In the genomic region with DNA sequence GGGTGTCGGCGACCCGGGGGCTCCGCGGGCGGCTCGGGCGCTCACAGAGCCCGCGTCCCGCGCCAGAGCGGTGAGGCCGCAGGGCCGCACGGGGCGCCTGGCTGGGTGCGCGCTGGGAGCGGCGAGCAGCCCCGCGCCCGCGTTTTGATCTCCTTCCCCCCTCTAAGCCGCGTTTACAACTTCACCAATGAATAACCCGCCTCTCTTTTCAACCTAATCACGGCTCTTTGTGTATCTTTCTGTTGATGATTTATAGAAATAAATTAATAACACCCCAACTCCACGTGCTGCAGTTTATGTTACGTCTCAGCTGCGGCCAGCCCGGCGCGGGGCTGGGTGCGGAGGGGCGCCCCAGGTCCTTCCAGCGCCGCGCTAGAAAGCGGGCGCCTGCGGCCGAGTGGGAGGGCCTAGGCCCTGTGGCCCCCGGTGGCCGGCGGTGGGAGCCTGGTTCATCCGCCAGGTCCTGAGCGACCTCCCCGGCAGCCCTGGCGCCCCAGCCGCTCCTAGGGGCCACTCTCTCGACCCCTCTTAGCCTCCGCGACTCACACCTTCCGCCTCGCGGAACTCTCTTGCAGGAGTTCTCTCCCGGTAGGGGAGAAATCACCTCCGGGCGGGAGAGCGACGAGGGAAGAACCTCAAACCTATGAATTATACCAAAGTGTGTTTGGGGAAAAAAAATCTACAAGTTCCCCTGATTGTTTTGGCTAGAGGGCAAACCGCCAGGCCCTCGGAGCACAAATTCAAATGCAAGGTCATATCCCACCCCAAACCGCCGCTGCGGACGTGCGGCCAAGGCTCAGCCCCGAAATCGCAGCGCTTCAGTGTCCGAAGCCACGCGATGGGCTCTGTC, we compare ENCODE assay signal across 1 cellular context.
TF ChIP-seq lines count a peak whose summit lies in the region.

No MANE protein-coding gene starts in this region.

TF ChIP-seq in HepG2, 621 proteins besides CTCF, POLR2A, EP300 and RAD21 (continued from another document and continues in another):
- TF ChIP-seq, protein P1, sequence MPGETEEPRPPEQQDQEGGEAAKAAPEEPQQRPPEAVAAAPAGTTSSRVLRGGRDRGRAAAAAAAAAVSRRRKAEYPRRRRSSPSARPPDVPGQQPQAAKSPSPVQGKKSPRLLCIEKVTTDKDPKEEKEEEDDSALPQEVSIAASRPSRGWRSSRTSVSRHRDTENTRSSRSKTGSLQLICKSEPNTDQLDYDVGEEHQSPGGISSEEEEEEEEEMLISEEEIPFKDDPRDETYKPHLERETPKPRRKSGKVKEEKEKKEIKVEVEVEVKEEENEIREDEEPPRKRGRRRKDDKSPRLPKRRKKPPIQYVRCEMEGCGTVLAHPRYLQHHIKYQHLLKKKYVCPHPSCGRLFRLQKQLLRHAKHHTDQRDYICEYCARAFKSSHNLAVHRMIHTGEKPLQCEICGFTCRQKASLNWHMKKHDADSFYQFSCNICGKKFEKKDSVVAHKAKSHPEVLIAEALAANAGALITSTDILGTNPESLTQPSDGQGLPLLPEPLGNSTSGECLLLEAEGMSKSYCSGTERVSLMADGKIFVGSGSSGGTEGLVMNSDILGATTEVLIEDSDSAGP (CRISPR knock-in tag; IDR thresholded peaks at IDR 0.05; ENCODE audit: borderline replicate concordance), result 0 out of 2 replicates have a peak, but pooled peaks have one; percentile 8
- TF ChIP-seq ZNF749 (CRISPR knock-in tag; IDR thresholded peaks at IDR 0.05; ENCODE audit: borderline replicate concordance) (no peak), MLLT10 (CRISPR knock-in tag; IDR thresholded peaks at IDR 0.05) (no peak), CBX2 (IDR thresholded peaks at IDR 0.05; ENCODE audit: low read depth, low read length) (no peak), CBX2 (CRISPR knock-in tag; IDR thresholded peaks at IDR 0.05; ENCODE audit: low read depth) (no peak), ZNF224 (CRISPR knock-in tag; IDR thresholded peaks at IDR 0.05) (no peak), REPIN1 (CRISPR knock-in tag; IDR thresholded peaks at IDR 0.05; ENCODE audit: borderline replicate concordance, low read depth) (0 out of 2 replicates have a peak, but pooled peaks have one; percentile 14), ISX (CRISPR knock-in tag; conservative IDR thresholded peaks at IDR 0.05) (no peak), NONO (IDR thresholded peaks at IDR 0.05) (no peak), NONO (CRISPR knock-in tag; conservative IDR thresholded peaks at IDR 0.05) (0 out of 2 replicates have a peak, but pooled peaks have one; percentile 22), ZNF784 (CRISPR knock-in tag; IDR thresholded peaks at IDR 0.05; ENCODE audit: borderline replicate concordance) (no peak), CBX1 (IDR thresholded peaks at IDR 0.05; ENCODE audit: low read depth) (no peak), ZNF556 (CRISPR knock-in tag; IDR thresholded peaks at IDR 0.05; ENCODE audit: borderline replicate concordance) (no peak), AGO2 (optimal IDR thresholded peaks at IDR 0.05; ENCODE audit: low read depth, low read length) (peak; percentile 79), FOXK1 (CRISPR knock-in tag; IDR thresholded peaks at IDR 0.05; ENCODE audit: borderline replicate concordance, low read depth) (peak; percentile 23; the same call in 1 of the 2 replicates), HDAC1 (CRISPR knock-in tag; IDR thresholded peaks at IDR 0.05) (no peak), ESRRA (CRISPR knock-in tag; IDR thresholded peaks at IDR 0.05; ENCODE audit: low read depth) (no peak), ZNF136 (CRISPR knock-in tag; IDR thresholded peaks at IDR 0.05; ENCODE audit: low read depth) (no peak), KMT2A (CRISPR knock-in tag; IDR thresholded peaks at IDR 0.05) (peak; percentile 52; the same call in 1 of the 2 replicates), ZBED4 (CRISPR knock-in tag; IDR thresholded peaks at IDR 0.05; ENCODE audit: borderline replicate concordance) (no peak), MAFK (conservative IDR thresholded peaks at IDR 0.05 in 1 of 2, IDR thresholded peaks at IDR 0.05 in 1 of 2; ENCODE audit: low read length in 2 of 2) (no peak), ZKSCAN5 (CRISPR knock-in tag; IDR thresholded peaks at IDR 0.05) (no peak), CBX5 (CRISPR knock-in tag; IDR thresholded peaks at IDR 0.05; ENCODE audit: borderline replicate concordance) (peak; percentile 60; the same call in 1 of the 2 replicates), ZSCAN22 (CRISPR knock-in tag; IDR thresholded peaks at IDR 0.05) (no peak), YEATS4 (CRISPR knock-in tag; IDR thresholded peaks at IDR 0.05; ENCODE audit: borderline replicate concordance) (no peak), ONECUT2 (CRISPR knock-in tag; IDR thresholded peaks at IDR 0.05) (no peak), KDM5A (IDR thresholded peaks at IDR 0.05; ENCODE audit: borderline replicate concordance, low read length) (0 out of 2 replicates have a peak, but pooled peaks have one; percentile 28), ARNT2 (CRISPR knock-in tag; IDR thresholded peaks at IDR 0.05; ENCODE audit: low read depth) (no peak), WIZ (CRISPR knock-in tag; IDR thresholded peaks at IDR 0.05) (no peak), CREM (IDR thresholded peaks at IDR 0.05) (no peak), CREM (CRISPR knock-in tag; IDR thresholded peaks at IDR 0.05) (no peak), NFIC (IDR thresholded peaks at IDR 0.05; ENCODE audit: low read length) (no peak), ZNF792 (CRISPR knock-in tag; IDR thresholded peaks at IDR 0.05) (no peak), ZC3H4 (CRISPR knock-in tag; IDR thresholded peaks at IDR 0.05; ENCODE audit: borderline replicate concordance) (no peak), AKNA (CRISPR knock-in tag; IDR thresholded peaks at IDR 0.05; ENCODE audit: borderline replicate concordance) (no peak), RORA (CRISPR knock-in tag; IDR thresholded peaks at IDR 0.05) (no peak), ZKSCAN1 (IDR thresholded peaks at IDR 0.05; ENCODE audit: low read length) (no peak), ZMYM3 (CRISPR knock-in tag; IDR thresholded peaks at IDR 0.05) (no peak), ZNF367 (CRISPR knock-in tag; IDR thresholded peaks at IDR 0.05; ENCODE audit: borderline replicate concordance) (no peak)
- TF ChIP-seq, protein P2, sequence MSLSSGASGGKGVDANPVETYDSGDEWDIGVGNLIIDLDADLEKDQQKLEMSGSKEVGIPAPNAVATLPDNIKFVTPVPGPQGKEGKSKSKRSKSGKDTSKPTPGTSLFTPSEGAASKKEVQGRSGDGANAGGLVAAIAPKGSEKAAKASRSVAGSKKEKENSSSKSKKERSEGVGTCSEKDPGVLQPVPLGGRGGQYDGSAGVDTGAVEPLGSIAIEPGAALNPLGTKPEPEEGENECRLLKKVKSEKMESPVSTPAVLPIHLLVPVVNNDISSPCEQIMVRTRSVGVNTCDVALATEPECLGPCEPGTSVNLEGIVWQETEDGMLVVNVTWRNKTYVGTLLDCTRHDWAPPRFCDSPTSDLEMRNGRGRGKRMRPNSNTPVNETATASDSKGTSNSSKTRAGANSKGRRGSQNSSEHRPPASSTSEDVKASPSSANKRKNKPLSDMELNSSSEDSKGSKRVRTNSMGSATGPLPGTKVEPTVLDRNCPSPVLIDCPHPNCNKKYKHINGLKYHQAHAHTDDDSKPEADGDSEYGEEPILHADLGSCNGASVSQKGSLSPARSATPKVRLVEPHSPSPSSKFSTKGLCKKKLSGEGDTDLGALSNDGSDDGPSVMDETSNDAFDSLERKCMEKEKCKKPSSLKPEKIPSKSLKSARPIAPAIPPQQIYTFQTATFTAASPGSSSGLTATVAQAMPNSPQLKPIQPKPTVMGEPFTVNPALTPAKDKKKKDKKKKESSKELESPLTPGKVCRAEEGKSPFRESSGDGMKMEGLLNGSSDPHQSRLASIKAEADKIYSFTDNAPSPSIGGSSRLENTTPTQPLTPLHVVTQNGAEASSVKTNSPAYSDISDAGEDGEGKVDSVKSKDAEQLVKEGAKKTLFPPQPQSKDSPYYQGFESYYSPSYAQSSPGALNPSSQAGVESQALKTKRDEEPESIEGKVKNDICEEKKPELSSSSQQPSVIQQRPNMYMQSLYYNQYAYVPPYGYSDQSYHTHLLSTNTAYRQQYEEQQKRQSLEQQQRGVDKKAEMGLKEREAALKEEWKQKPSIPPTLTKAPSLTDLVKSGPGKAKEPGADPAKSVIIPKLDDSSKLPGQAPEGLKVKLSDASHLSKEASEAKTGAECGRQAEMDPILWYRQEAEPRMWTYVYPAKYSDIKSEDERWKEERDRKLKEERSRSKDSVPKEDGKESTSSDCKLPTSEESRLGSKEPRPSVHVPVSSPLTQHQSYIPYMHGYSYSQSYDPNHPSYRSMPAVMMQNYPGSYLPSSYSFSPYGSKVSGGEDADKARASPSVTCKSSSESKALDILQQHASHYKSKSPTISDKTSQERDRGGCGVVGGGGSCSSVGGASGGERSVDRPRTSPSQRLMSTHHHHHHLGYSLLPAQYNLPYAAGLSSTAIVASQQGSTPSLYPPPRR (CRISPR knock-in tag; IDR thresholded peaks at IDR 0.05; ENCODE audit: borderline replicate concordance), result 0 out of 2 replicates have a peak, but pooled peaks have one; percentile 13
- TF ChIP-seq, protein P3, sequence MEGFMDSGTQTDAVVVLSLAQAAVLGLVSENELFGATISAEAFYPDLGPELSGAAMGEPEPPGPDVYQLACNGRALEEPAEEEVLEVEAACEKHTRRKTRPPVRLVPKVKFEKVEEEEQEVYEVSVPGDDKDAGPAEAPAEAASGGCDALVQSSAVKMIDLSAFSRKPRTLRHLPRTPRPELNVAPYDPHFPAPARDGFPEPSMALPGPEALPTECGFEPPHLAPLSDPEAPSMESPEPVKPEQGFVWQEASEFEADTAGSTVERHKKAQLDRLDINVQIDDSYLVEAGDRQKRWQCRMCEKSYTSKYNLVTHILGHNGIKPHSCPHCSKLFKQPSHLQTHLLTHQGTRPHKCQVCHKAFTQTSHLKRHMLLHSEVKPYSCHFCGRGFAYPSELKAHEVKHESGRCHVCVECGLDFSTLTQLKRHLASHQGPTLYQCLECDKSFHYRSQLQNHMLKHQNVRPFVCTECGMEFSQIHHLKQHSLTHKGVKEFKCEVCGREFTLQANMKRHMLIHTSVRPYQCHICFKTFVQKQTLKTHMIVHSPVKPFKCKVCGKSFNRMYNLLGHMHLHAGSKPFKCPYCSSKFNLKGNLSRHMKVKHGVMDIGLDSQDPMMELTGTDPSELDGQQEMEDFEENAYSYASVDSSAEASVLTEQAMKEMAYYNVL (CRISPR knock-in tag; IDR thresholded peaks at IDR 0.05; ENCODE audit: borderline replicate concordance), result no peak
- TF ChIP-seq, protein P4, sequence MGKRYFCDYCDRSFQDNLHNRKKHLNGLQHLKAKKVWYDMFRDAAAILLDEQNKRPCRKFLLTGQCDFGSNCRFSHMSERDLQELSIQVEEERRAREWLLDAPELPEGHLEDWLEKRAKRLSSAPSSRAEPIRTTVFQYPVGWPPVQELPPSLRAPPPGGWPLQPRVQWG (CRISPR knock-in tag; IDR thresholded peaks at IDR 0.05; ENCODE audit: borderline replicate concordance, low read depth), result no peak
